Comparison of ENCODE assay signal across 1 cellular context in genomic region chr14:34365309-34365915, GRCh38.
TF ChIP-seq lines count a peak whose summit lies in the region.

No MANE protein-coding gene starts in this region.

TF ChIP-seq in HepG2, 621 proteins besides CTCF, POLR2A, EP300 and RAD21 (continued from another document):
- TF ChIP-seq, protein P1, sequence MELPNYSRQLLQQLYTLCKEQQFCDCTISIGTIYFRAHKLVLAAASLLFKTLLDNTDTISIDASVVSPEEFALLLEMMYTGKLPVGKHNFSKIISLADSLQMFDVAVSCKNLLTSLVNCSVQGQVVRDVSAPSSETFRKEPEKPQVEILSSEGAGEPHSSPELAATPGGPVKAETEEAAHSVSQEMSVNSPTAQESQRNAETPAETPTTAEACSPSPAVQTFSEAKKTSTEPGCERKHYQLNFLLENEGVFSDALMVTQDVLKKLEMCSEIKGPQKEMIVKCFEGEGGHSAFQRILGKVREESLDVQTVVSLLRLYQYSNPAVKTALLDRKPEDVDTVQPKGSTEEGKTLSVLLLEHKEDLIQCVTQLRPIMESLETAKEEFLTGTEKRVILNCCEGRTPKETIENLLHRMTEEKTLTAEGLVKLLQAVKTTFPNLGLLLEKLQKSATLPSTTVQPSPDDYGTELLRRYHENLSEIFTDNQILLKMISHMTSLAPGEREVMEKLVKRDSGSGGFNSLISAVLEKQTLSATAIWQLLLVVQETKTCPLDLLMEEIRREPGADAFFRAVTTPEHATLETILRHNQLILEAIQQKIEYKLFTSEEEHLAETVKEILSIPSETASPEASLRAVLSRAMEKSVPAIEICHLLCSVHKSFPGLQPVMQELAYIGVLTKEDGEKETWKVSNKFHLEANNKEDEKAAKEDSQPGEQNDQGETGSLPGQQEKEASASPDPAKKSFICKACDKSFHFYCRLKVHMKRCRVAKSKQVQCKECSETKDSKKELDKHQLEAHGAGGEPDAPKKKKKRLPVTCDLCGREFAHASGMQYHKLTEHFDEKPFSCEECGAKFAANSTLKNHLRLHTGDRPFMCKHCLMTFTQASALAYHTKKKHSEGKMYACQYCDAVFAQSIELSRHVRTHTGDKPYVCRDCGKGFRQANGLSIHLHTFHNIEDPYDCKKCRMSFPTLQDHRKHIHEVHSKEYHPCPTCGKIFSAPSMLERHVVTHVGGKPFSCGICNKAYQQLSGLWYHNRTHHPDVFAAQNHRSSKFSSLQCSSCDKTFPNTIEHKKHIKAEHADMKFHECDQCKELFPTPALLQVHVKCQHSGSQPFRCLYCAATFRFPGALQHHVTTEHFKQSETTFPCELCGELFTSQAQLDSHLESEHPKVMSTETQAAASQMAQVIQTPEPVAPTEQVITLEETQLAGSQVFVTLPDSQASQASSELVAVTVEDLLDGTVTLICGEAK (IDR thresholded peaks at IDR 0.05), result no peak
- TF ChIP-seq, protein P1 (CRISPR knock-in tag; IDR thresholded peaks at IDR 0.05), result no peak
- TF ChIP-seq ARNT (IDR thresholded peaks at IDR 0.05), result no peak
- TF ChIP-seq ZNF816 (CRISPR knock-in tag; IDR thresholded peaks at IDR 0.05; ENCODE audit: borderline replicate concordance), result no peak
- TF ChIP-seq MBNL3 (CRISPR knock-in tag; conservative IDR thresholded peaks at IDR 0.05), result no peak
- no peak for TF ChIP-seq SETDB1 (CRISPR knock-in tag; IDR thresholded peaks at IDR 0.05; ENCODE audit: borderline replicate concordance)
